In the genomic region with DNA sequence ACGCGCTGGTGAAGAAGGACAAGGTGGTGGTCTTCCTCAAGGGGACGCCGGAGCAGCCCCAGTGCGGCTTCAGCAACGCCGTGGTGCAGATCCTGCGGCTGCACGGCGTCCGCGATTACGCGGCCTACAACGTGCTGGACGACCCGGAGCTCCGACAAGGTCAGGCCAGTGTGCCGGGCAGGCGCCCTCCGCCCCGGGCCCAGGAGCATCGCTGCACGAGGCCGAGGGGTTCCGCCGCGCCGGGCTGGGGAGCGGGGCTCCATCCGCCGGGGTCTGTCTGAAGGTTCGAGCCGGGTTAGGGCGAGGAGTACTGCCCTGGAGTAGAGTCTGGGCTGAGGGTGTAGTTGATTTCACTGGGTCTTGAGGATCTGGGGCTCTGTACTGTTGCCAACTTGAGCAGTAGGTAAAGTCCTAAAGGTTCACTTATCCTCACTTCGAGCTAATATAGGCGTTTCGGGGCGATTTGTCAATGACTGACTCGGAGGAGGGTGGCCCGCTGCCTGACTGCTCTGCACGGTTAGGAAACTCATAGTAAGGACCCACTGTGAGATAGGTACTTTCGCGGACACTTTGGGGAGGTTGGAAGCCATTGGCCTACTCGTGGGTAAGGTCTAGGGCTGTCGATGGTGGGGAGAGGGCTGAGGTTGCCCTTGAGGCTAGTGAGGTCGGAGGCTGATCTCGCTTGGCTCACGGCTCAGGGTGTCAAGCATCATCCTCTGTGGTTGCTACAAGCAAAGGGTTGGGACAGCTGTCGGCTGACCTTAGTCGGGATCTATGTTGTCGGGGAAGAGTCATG, we compare ENCODE assay signal across 8 cellular contexts. TPM values are rescaled to one million over a fixed set of nuclear protein-coding genes. Genes with fewer than 3 reads are reported as not detected.
DNase-seq lines count a peak whose midpoint lies in the region; ATAC-seq and TF ChIP-seq lines count a peak whose summit lies in the region.

No MANE protein-coding gene starts in this region.

- peak overlapping the region; percentile 87 for H3K27ac Mint-ChIP-seq in T-helper 2 cell treated with Interferon-gamma antibody and Interleukin-4, amounts not matched to agents 5 μg/mL and 100 μg/mL, for 36 hours

- H3K9me3 Mint-ChIP-seq in T-helper 2 cell treated with Interferon-gamma antibody and Interleukin-4, amounts not matched to agents 5 μg/mL and 100 μg/mL, for 36 hours, result no peaks in the 10 kb centered on the region

- POLR2A ChIA-PET in HCT116 (lab: Charles Lee), result interaction anchor here (1.5 kb wide), 1 partner anchor 11 kb away, joined by 4 read pairs; no protein-coding TSS in a partner anchor

- BruUV-seq in HCT116 (replicated peaks; lab: Mats Ljungman, UMichigan), result TSS peak; percentile 40

- peak overlapping the region; percentile 90 for H3K9ac ChIP-seq in HCT116 (ENCODE audit: low read length)

- no peaks in the 10 kb centered on the region for H3K9me3 ChIP-seq in HCT116 (ENCODE audit: control insufficient read depth in 1 of 2, insufficient read depth in 1 of 2, low read depth in 1 of 2, low read length in 2 of 2)

- H4K20me1 ChIP-seq in HCT116 (ENCODE audit: insufficient read depth), result peaks cover 16% of the 10 kb centered on the region; the same call in 1 of the 2 replicates

- peak overlapping the region; percentile 96 for H3K4me3 Mint-ChIP-seq in T-helper 2 cell treated with Interferon-gamma antibody and Interleukin-4, amounts not matched to agents 5 μg/mL and 100 μg/mL, for 36 hours

- no peaks in the 10 kb centered on the region for H3K9me2 ChIP-seq in HCT116 (ENCODE audit: insufficient read depth)

- DNase-seq in DMS 273 (lab: John Stamatoyannopoulos, UW; ENCODE audit: unreplicated experiment) (peak; percentile 63), DMS 273 treated with DMSO at 0.1 percent for 48 hours (lab: John Stamatoyannopoulos, UW) (no peak), HCT116 (ENCODE audit: low read depth, low spot score) (no peak), fibroblast of villous mesenchyme (ENCODE audit: low read depth) (no peak), retina (peak; percentile 73)
- DNase-seq in T-helper 2 cell treated with Interferon-gamma antibody and Interleukin-4, amounts not matched to agents 5 μg/mL and 100 μg/mL, for 36 hours (ENCODE audit: low spot score), result peak; percentile 18

- CTCF ChIA-PET in HCT116 (lab: Charles Lee), result no interaction called here

- peaks cover 0 to 3% of the 10 kb centered on the region in 2 experiments; a peak in 2 of 4 replicates for H3K36me3 ChIP-seq in HCT116 (ENCODE audit: control insufficient read depth in 1 of 2, insufficient read depth in 2 of 2, low read length in 2 of 2)

- RAD21 ChIA-PET in HCT116 (lab: Charles Lee; ENCODE audit: low non-redundant PET in 1 of 2, low total read pairs in 2 of 2, uncharacterized antibody in 2 of 2, unreplicated experiment in 2 of 2), result no interaction called here

- ATAC-seq in HCT116, result peak; percentile 5
- no peak for ATAC-seq in HG03108 (IDR thresholded peaks at IDR 0.05; ENCODE audit: unreplicated experiment)
- ATAC-seq in GM18520 (IDR thresholded peaks at IDR 0.05; ENCODE audit: unreplicated experiment), result no peak

- H3K27ac ChIP-seq in HCT116 (ENCODE audit: low read depth, low read length), result peak overlapping the region; percentile 56; the same call in 1 of the 2 replicates

- peaks cover 53% of the 10 kb centered on the region for H3K4me1 Mint-ChIP-seq in T-helper 2 cell treated with Interferon-gamma antibody and Interleukin-4, amounts not matched to agents 5 μg/mL and 100 μg/mL, for 36 hours (ENCODE audit: low read depth)

- TF ChIP-seq CTCF in HCT116 (IDR thresholded peaks at IDR 0.05 in 2 of 3, conservative IDR thresholded peaks at IDR 0.05 in 1 of 3; ENCODE audit: borderline replicate concordance in 1 of 3, insufficient read depth in 1 of 3, low read depth in 2 of 3, low read length in 2 of 3) (no peak), fibroblast of villous mesenchyme (IDR thresholded peaks at IDR 0.05; ENCODE audit: insufficient read depth, low read depth, low read length) (no peak)

- H3K4me1 ChIP-seq in HCT116 (ENCODE audit: control insufficient read depth in 1 of 2, insufficient read depth in 2 of 2, low read length in 2 of 2), result peaks cover 34 to 40% of the 10 kb centered on the region in 2 experiments

- H3K4me3 ChIP-seq in HCT116 (replicated peaks in 1 of 2; ENCODE audit: low read depth in 1 of 2, low read length in 2 of 2) (peak overlapping the region; percentile 77 to 89), fibroblast of villous mesenchyme (ENCODE audit: low read depth, low read length) (peak overlapping the region; percentile 71)

- no peaks in the 10 kb centered on the region for H3K27me3 Mint-ChIP-seq in T-helper 2 cell treated with Interferon-gamma antibody and Interleukin-4, amounts not matched to agents 5 μg/mL and 100 μg/mL, for 36 hours (ENCODE audit: low read depth)

- no peak overlapping the region for H2AFZ ChIP-seq in HCT116 (ENCODE audit: low read depth, low read length, poor library complexity, severe bottlenecking)

- H3K27me3 ChIP-seq in HCT116 (ENCODE audit: insufficient read depth, low read length), result no peaks in the 10 kb centered on the region

- no peak for TF ChIP-seq POLR2A in HCT116 (IDR thresholded peaks at IDR 0.05; ENCODE audit: borderline replicate concordance, extremely low read depth, insufficient read depth, insufficient read length)

- peak overlapping the region; percentile 76 for H3K4me2 ChIP-seq in HCT116 (ENCODE audit: low read length)

- peaks cover 93% of the 10 kb centered on the region for H3K79me2 ChIP-seq in HCT116 (ENCODE audit: insufficient read depth, low read length)

- H3K36me3 Mint-ChIP-seq in T-helper 2 cell treated with Interferon-gamma antibody and Interleukin-4, amounts not matched to agents 5 μg/mL and 100 μg/mL, for 36 hours (ENCODE audit: low read depth), result peaks cover 20% of the 10 kb centered on the region

- no peak for TF ChIP-seq RAD21 in HCT116 (IDR thresholded peaks at IDR 0.05; ENCODE audit: low read depth)

- intact Hi-C loops in HCT116 (cut with micrococcal nuclease), result loop anchor here (10.0 kb wide), 1 partner anchor 381 kb away; a partner anchor contains a TSS

TF ChIP-seq in HCT116, 20 proteins besides CTCF, POLR2A, EP300 and RAD21:
- TF ChIP-seq SP1 (IDR thresholded peaks at IDR 0.05; ENCODE audit: low read depth) (no peak), EZH2 (IDR thresholded peaks at IDR 0.05) (no peak), ELF1 (IDR thresholded peaks at IDR 0.05; ENCODE audit: borderline replicate concordance, low read depth) (no peak), ZFX (IDR thresholded peaks at IDR 0.05) (peak; percentile 51)
- TF ChIP-seq, protein P1, sequence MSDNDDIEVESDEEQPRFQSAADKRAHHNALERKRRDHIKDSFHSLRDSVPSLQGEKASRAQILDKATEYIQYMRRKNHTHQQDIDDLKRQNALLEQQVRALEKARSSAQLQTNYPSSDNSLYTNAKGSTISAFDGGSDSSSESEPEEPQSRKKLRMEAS (IDR thresholded peaks at IDR 0.05), result no peak
TF ChIP-seq in HCT116: peak in this region for 1.

RNA-seq across cellular contexts. Expression of a gene that starts 0.6 kb away (rescaled TPM):
- total RNA-seq in HCT116 (2021; ENCODE audit: unreplicated experiment) (60.1 TPM), fibroblast of villous mesenchyme (27.7 and 35.8 TPM in 2 replicates)
- 32.1 and 38.1 TPM in 2 replicates for polyA plus RNA-seq in HCT116 (2012)

RNA-seq across cellular contexts. Expression of a gene that starts 19.0 kb away (rescaled TPM):
- total RNA-seq in HCT116 (2021; ENCODE audit: unreplicated experiment) (3.6 TPM), fibroblast of villous mesenchyme (6.5 and 10.0 TPM in 2 replicates)
- 2.4 and 3.0 TPM in 2 replicates for polyA plus RNA-seq in HCT116 (2012)

Comparison
In these comparisons a context has a peak if more than half of its experiments do, and no peak if none do; other contexts are left out.
1. DNase-seq: peak in DMS 273 (single experiment), T-helper 2 cell treated with Interferon-gamma antibody and Interleukin-4, amounts not matched to agents 5 μg/mL and 100 μg/mL, for 36 hours (single experiment) and retina (single experiment); none in DMS 273 treated with DMSO at 0.1 percent for 48 hours (single experiment), HCT116 (single experiment) and fibroblast of villous mesenchyme (single experiment).